ENCODE assay signal across 8 cellular contexts in the genomic region with DNA sequence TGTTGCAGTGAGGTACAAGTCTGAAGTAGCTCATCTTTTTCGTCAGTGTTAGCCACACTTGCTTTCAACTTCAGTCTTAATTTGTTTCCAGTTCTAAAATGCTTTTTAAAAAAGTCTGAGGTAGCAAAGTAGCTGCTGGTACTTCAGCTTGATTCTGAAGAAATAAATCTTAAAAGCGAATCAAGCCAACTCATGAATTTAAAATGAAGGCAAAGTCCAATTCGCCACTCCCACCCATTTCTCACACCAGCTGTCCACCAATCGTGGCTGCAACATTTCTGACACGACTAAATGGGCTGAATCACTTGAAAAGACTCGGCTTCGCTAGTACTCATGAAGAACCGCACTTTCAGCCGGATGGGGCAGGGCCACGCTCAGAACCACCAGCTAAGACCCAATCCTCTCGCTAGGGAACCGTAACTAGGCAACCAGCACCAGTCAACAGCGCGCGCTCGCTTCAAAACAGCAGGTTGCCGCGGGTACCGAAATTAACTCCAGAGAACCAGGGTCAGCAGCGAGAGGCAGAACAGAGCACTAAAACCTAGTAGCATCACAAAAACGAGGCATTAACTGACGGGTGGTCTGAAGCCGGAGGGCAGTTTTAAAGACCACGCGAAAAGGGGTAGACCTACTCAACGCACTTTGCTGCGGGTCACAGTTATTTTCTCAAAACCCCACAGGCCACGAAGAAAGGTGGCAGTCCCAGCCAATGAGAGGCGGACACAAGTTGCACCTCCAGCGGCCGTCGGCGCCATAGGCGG. TPM values are rescaled to one million over a fixed set of nuclear protein-coding genes. Genes with fewer than 3 reads are reported as not detected.
A peak's percentile ranks its signal among the peaks of the same experiment; 100 is the strongest.
DNase-seq lines count a peak whose midpoint lies in the region; ATAC-seq and TF ChIP-seq lines count a peak whose summit lies in the region.

No MANE protein-coding gene starts in this region.

- peak; percentile 72 to 77 for DNase-seq in Caco-2
- DNase-seq in SJCRH30 = peak; percentile 40 to 60
- DNase-seq in activated naive CD4-positive, alpha-beta T cell treated with anti-CD3 and anti-CD28 coated beads, Interleukin-2, amount 10 ng/mL, durations not matched to agents 7 days and 5 days = peak; percentile 93
- DNase-seq in neuronal stem cell (ENCODE audit: low spot score) = peak; percentile 65

- H3K4me1 Mint-ChIP-seq in Caco-2 (ENCODE audit: low read depth, unreplicated experiment) = peaks cover 10% of the 10 kb centered on the region
- peaks cover 32 to 41% (median 39%) of the 10 kb centered on the region in 3 donors for H3K4me1 Mint-ChIP-seq in IgD-negative memory B cell
- peaks cover 66% of the 10 kb centered on the region for H3K4me1 Mint-ChIP-seq in activated naive CD4-positive, alpha-beta T cell treated with anti-CD3 and anti-CD28 coated beads, Interleukin-2, amount 10 ng/mL, durations not matched to agents 7 days and 5 days

- H3K27ac Mint-ChIP-seq in Caco-2 (ENCODE audit: unreplicated experiment) = peak overlapping the region; percentile 99
- peak overlapping the region; percentile 100 for H3K27ac Mint-ChIP-seq in IgD-negative memory B cell
- H3K27ac Mint-ChIP-seq in activated naive CD4-positive, alpha-beta T cell treated with anti-CD3 and anti-CD28 coated beads, Interleukin-2, amount 10 ng/mL, durations not matched to agents 7 days and 5 days = peak overlapping the region; percentile 100

- H3K4ac ChIP-seq in neuronal stem cell (ENCODE audit: low read length) = no peak overlapping the region

- POLR2A ChIA-PET in Caco-2 (lab: Charles Lee) = interaction anchor here (0.5 to 3.8 kb wide), 7 partner anchors 12 to 262 kb away, joined by 3 to 64 read pairs (median 5); partner anchors contain the start of genes MAP7 and MTFR2

- 0% methylated on average over 5 to 17 of the region's 34 CpGs for WGBS in gastroesophageal sphincter (ENCODE audit: low coverage in 1 of 2), 2 donors
- no CpG with 5 or more reads among the region's 34 CpGs for WGBS in neuronal stem cell (ENCODE audit: extremely low coverage in 2 of 2, insufficient read length in 2 of 2, insufficient replicate concordance in 1 of 2), 2 donors

- H3K27me3 ChIP-seq in Caco-2 (replicated peaks; ENCODE audit: control insufficient read depth, insufficient read depth, low read length) = no peaks in the 10 kb centered on the region
- no peaks in the 10 kb centered on the region for H3K27me3 ChIP-seq in SJCRH30
- no peaks in the 10 kb centered on the region for H3K27me3 ChIP-seq in gastroesophageal sphincter
- no peaks in the 10 kb centered on the region for H3K27me3 ChIP-seq in neuronal stem cell (ENCODE audit: control insufficient read depth in 3 of 3, insufficient read depth in 3 of 3, low read depth in 1 of 3, low read length in 3 of 3)
- no peaks in the 10 kb centered on the region for H3K27me3 ChIP-seq in subcutaneous abdominal adipose tissue (ENCODE audit: control insufficient read depth in 5 of 5, insufficient read depth in 4 of 5, low read length in 5 of 5)

- H3K79me1 ChIP-seq in neuronal stem cell (ENCODE audit: low read depth, low read length) = peaks cover 5% of the 10 kb centered on the region

- H3K27ac ChIP-seq in SJCRH30 (peak overlapping the region; percentile 99), gastroesophageal sphincter (peak overlapping the region; percentile 98 to 100 (median 100)), neuronal stem cell (replicated peaks; ENCODE audit: low read length) (peak overlapping the region; percentile 97), subcutaneous abdominal adipose tissue (ENCODE audit: low read depth, low read length) (peak overlapping the region; percentile 100)

- H3K4me3 Mint-ChIP-seq in Caco-2 (ENCODE audit: unreplicated experiment) = peak overlapping the region; percentile 82
- H3K4me3 Mint-ChIP-seq in IgD-negative memory B cell = peak overlapping the region; percentile 96 to 100 (median 98)
- H3K4me3 Mint-ChIP-seq in activated naive CD4-positive, alpha-beta T cell treated with anti-CD3 and anti-CD28 coated beads, Interleukin-2, amount 10 ng/mL, durations not matched to agents 7 days and 5 days = peak overlapping the region; percentile 95

- peak overlapping the region; percentile 76 for H3K18ac ChIP-seq in neuronal stem cell (ENCODE audit: low read length)

- H3K4me1 ChIP-seq in Caco-2 (peaks cover 4% of the 10 kb centered on the region; the same call in 1 of the 2 replicates), SJCRH30 (no peaks in the 10 kb centered on the region), gastroesophageal sphincter (peaks cover 11 to 60% (median 23%) of the 10 kb centered on the region in 3 donors), neuronal stem cell (ENCODE audit: control insufficient read depth in 2 of 2, insufficient read depth in 1 of 2, low read depth in 1 of 2, low read length in 2 of 2) (peaks cover 3 to 8% of the 10 kb centered on the region in 2 donors), subcutaneous abdominal adipose tissue (ENCODE audit: control insufficient read depth in 5 of 5, insufficient read depth in 5 of 5, low read length in 5 of 5) (peaks cover 2 to 52% (median 41%) of the 10 kb centered on the region in 5 donors)

- H3K36me3 Mint-ChIP-seq in Caco-2 (ENCODE audit: insufficient read depth, unreplicated experiment) (peaks cover 38% of the 10 kb centered on the region), IgD-negative memory B cell (no peaks in the 10 kb centered on the region)
- peaks cover 34% of the 10 kb centered on the region for H3K36me3 Mint-ChIP-seq in activated naive CD4-positive, alpha-beta T cell treated with anti-CD3 and anti-CD28 coated beads, Interleukin-2, amount 10 ng/mL, durations not matched to agents 7 days and 5 days

- H3K36me3 ChIP-seq in Caco-2 (ENCODE audit: control insufficient read depth, insufficient read depth, low read length) (no peaks in the 10 kb centered on the region), SJCRH30 (0 out of 2 replicates have a peak, but pooled peaks cover 3% of the 10 kb centered on the region), gastroesophageal sphincter (no peaks in the 10 kb centered on the region), neuronal stem cell (replicated peaks in 1 of 2; ENCODE audit: control insufficient read depth in 2 of 2, insufficient read depth in 2 of 2, low read length in 2 of 2) (peaks cover 0 to 9% of the 10 kb centered on the region in 2 donors), subcutaneous abdominal adipose tissue (ENCODE audit: control insufficient read depth in 5 of 5, insufficient read depth in 5 of 5, low read length in 5 of 5) (no peaks in the 10 kb centered on the region)

- H3K4me3 ChIP-seq in Caco-2 (ENCODE audit: low read depth, low read length) = peak overlapping the region; percentile 75
- H3K4me3 ChIP-seq in SJCRH30 = peak overlapping the region; percentile 97
- peak overlapping the region; percentile 84 for H3K4me3 ChIP-seq in gastroesophageal sphincter
- peak overlapping the region; percentile 88 to 93 for H3K4me3 ChIP-seq in neuronal stem cell (ENCODE audit: low read length in 2 of 2)
- H3K4me3 ChIP-seq in subcutaneous abdominal adipose tissue (ENCODE audit: low read depth in 1 of 5, low read length in 5 of 5) = peak overlapping the region; percentile 91 to 99 (median 93)

- TF ChIP-seq POLR2A in gastroesophageal sphincter (IDR thresholded peaks at IDR 0.05) = peak in 1 of 2 donors; percentile 21

- H4K91ac ChIP-seq in neuronal stem cell (ENCODE audit: low read depth, low read length, poor library complexity) = no peak overlapping the region

- H2BK15ac ChIP-seq in neuronal stem cell (ENCODE audit: low read length) = no peak overlapping the region

- H2AK5ac ChIP-seq in neuronal stem cell (ENCODE audit: low read depth, low read length) = no peak overlapping the region

- peak; percentile 41 for ATAC-seq in GM21528 (IDR thresholded peaks at IDR 0.05; ENCODE audit: low FRiP score, unreplicated experiment)
- ATAC-seq in gastroesophageal sphincter = peak; percentile 55

- peak overlapping the region; percentile 39 for H3K4me2 ChIP-seq in neuronal stem cell (ENCODE audit: insufficient read depth, low read length, poor library complexity, severe bottlenecking)

- no peak overlapping the region for H2BK12ac ChIP-seq in neuronal stem cell (ENCODE audit: low read length)

- no peak overlapping the region for H2BK120ac ChIP-seq in neuronal stem cell (ENCODE audit: low read depth, low read length)

- H3K9me3 Mint-ChIP-seq in Caco-2 (ENCODE audit: unreplicated experiment) (no peaks in the 10 kb centered on the region), IgD-negative memory B cell (no peaks in the 10 kb centered on the region)
- no peaks in the 10 kb centered on the region for H3K9me3 Mint-ChIP-seq in activated naive CD4-positive, alpha-beta T cell treated with anti-CD3 and anti-CD28 coated beads, Interleukin-2, amount 10 ng/mL, durations not matched to agents 7 days and 5 days

- H3K27me3 Mint-ChIP-seq in Caco-2 (ENCODE audit: insufficient read depth, unreplicated experiment) = no peaks in the 10 kb centered on the region
- H3K27me3 Mint-ChIP-seq in IgD-negative memory B cell = peaks cover 1% of the 10 kb centered on the region
- H3K27me3 Mint-ChIP-seq in activated naive CD4-positive, alpha-beta T cell treated with anti-CD3 and anti-CD28 coated beads, Interleukin-2, amount 10 ng/mL, durations not matched to agents 7 days and 5 days = no peaks in the 10 kb centered on the region

- no peaks in the 10 kb centered on the region for H3K9me3 ChIP-seq in Caco-2
- no peaks in the 10 kb centered on the region for H3K9me3 ChIP-seq in SJCRH30 (replicated peaks)
- no peaks in the 10 kb centered on the region for H3K9me3 ChIP-seq in gastroesophageal sphincter
- no peaks in the 10 kb centered on the region for H3K9me3 ChIP-seq in neuronal stem cell (replicated peaks in 1 of 2; ENCODE audit: control insufficient read depth in 2 of 2, insufficient read depth in 1 of 2, low read depth in 1 of 2, low read length in 2 of 2)
- no peaks in the 10 kb centered on the region for H3K9me3 ChIP-seq in subcutaneous abdominal adipose tissue (ENCODE audit: control insufficient read depth in 5 of 5, low read length in 5 of 5)

- CTCF ChIA-PET in Caco-2 (lab: Charles Lee) = interaction anchor here (1.0 to 1.6 kb wide), 7 partner anchors 29 to 262 kb away, joined by 5 to 11 read pairs (median 6); partner anchors contain the start of genes MAP7 and MTFR2
- CTCF ChIA-PET in activated naive CD4-positive, alpha-beta T cell treated with anti-CD3 and anti-CD28 coated beads, Interleukin-2, amount 10 ng/mL, durations not matched to agents 7 days and 5 days (lab: Charles Lee) = interaction anchor here (0.9 to 2.1 kb wide), 5 partner anchors 11 to 702 kb away, joined by 3 to 7 read pairs (median 4); partner anchors contain the start of gene MTFR2

- peak overlapping the region; percentile 81 for H3K23ac ChIP-seq in neuronal stem cell (ENCODE audit: low read depth, low read length, poor library complexity)

- H4K8ac ChIP-seq in neuronal stem cell (ENCODE audit: low read depth, low read length) = no peak overlapping the region

- H3K9ac ChIP-seq in neuronal stem cell (ENCODE audit: low read depth, low read length, poor library complexity) (peak overlapping the region; percentile 52), subcutaneous abdominal adipose tissue (ENCODE audit: low read length in 5 of 5) (peak overlapping the region; percentile 93 to 100 (median 100))

- intact Hi-C loops in Caco-2 (cut with micrococcal nuclease; ENCODE audit: unreplicated experiment) = loop anchor here (1.0 kb wide), 2 partner anchors 38 to 261 kb away; partner anchors contain the start of gene MTFR2

- TF ChIP-seq EP300 in gastroesophageal sphincter (IDR thresholded peaks at IDR 0.05) = no peak

- no peak overlapping the region for H3K14ac ChIP-seq in neuronal stem cell (ENCODE audit: low read length)

- H2AFZ ChIP-seq in neuronal stem cell (ENCODE audit: low read length) = no peak overlapping the region

- peak in 1 of 2 experiments; percentile 16 for TF ChIP-seq CTCF in Caco-2 (IDR thresholded peaks at IDR 0.05; ENCODE audit: insufficient read depth in 1 of 2, low read depth in 1 of 2, low read length in 1 of 2, severe bottlenecking in 1 of 2, unreplicated experiment in 1 of 2)
- TF ChIP-seq CTCF in gastroesophageal sphincter (IDR thresholded peaks at IDR 0.05) = peak in 3 of 4 experiments; percentile 27 to 55 (median 48)

- BruUV-seq in Caco-2 (replicated peaks; lab: Mats Ljungman, UMichigan) = no TSS peak

- H2BK5ac ChIP-seq in neuronal stem cell (ENCODE audit: low read length) = peak overlapping the region; percentile 98

RNA-seq across cellular contexts. Expression of gene BCLAF1, which starts 0.9 kb away (rescaled TPM):
- total RNA-seq in Caco-2 (2022) (178 and 182 TPM in 2 replicates), gastroesophageal sphincter (100 to 1,000 TPM in 2 of 4 donors, 10 to 100 TPM in 2; 82.5 to 124 (median 105) TPM)
- 137 TPM for polyA plus RNA-seq in IgD-negative memory B cell
- total RNA-seq in SJCRH30 (2014; rRNA removed; shearing (Covaris generic)) = 193 and 207 TPM in 2 replicates
- 90.9 TPM for polyA plus RNA-seq in neuronal stem cell (2013, experiment 1 of 2)
- polyA plus RNA-seq in neuronal stem cell (2013, experiment 2 of 2) = 90.9 TPM

RNA-seq across cellular contexts. Expression of gene MTFR2, which starts 38.6 kb away (rescaled TPM):
- total RNA-seq in Caco-2 (2022) = 15.1 and 18.5 TPM in 2 replicates
- polyA plus RNA-seq in IgD-negative memory B cell = 1.5 TPM
- total RNA-seq in SJCRH30 (2014; rRNA removed; shearing (Covaris generic)) = 9.4 and 11.8 TPM in 2 replicates
- under 1 TPM in 1 of 4 donors, not detected in 3; 0.62 TPM for total RNA-seq in gastroesophageal sphincter
- 7.3 TPM for polyA plus RNA-seq in neuronal stem cell (2013, experiment 1 of 2)
- polyA plus RNA-seq in neuronal stem cell (2013, experiment 2 of 2) = 7.6 TPM

Comparison
In these comparisons a context has a peak if more than half of its experiments do, and no peak if none do; other contexts are left out.
1. Peak in every context shown above with its lines: DNase-seq, ATAC-seq, H3K4me3 ChIP-seq and H3K27ac ChIP-seq.